In the genomic region with DNA sequence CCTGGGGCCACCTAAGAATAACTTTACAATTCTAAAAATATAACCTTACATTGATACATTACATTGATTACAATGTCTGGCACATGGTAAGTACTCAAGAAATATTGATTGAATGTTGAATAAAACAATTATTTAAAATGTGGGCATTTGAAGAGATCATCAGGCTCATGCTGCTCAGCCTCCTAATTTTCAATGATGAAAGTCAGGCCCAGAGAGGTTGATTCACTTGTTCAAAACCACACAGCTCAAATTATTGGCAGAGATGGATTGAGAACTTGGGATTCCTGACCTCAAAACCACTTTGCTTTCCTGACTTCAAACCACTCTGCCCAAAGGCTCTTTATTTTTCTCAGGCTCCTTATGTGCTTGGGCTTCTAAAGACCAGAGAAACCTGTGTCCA, we compare ENCODE assay signal across 18 cellular contexts. TPM values are rescaled to one million over a fixed set of nuclear protein-coding genes. Genes with fewer than 3 reads are reported as not detected.
"Had no signal": no experiment of that assay in that cellular context is flagged by ENCODE, and none has a peak within 500 bp of the region (broad histone marks: within the 10 kb centered on the region; RNA-seq: fewer than 3 reads in every experiment).

No MANE protein-coding gene starts in this region.

- H3K9me3 Mint-ChIP-seq: activated naive CD8-positive, alpha-beta T cell treated with anti-CD3 and anti-CD28 coated beads, Interleukin-2, amount 10 ng/mL, durations not matched to agents 7 days and 5 days; effector memory CD8-positive, alpha-beta T cell had no signal

- H3K9me3 ChIP-seq: body of pancreas, thoracic aorta, upper lobe of left lung had no signal

- H3K27ac ChIP-seq: skin epidermis, thoracic aorta, WERI-Rb-1 had no signal

- FAIRE-seq: islet of Langerhans had no signal

- DNase-seq: activated CD4-positive, alpha-beta T cell treated with anti-CD3 and anti-CD28 coated beads for 1 hour; activated CD4-positive, alpha-beta T cell treated with anti-CD3 and anti-CD28 coated beads, Interleukin-2, amount 50 U/mL, for 4 hours; activated naive CD4-positive, alpha-beta T cell; activated naive CD8-positive, alpha-beta T cell treated with anti-CD3 and anti-CD28 coated beads, Interleukin-2, amount 10 ng/mL, durations not matched to agents 7 days and 5 days; effector memory CD8-positive, alpha-beta T cell; left cardiac atrium; occipital lobe; posterior cingulate gyrus; stimulated activated CD4-positive, alpha-beta T cell treated with anti-CD3 and anti-CD28 coated beads, Interleukin-15, amount 100 ng/mL, for 24 hours; stimulated activated CD4-positive, alpha-beta T cell treated with anti-CD3 and anti-CD28 coated beads, Interleukin-2, amount 100 ng/mL, for 48 hours; T-helper 2 cell; WERI-Rb-1 had no signal

- ATAC-seq: effector memory CD8-positive, alpha-beta T cell had no signal

- H3K36me3 ChIP-seq: thoracic aorta, upper lobe of left lung, WERI-Rb-1 had no signal

- H3K4me1 Mint-ChIP-seq: activated naive CD8-positive, alpha-beta T cell treated with anti-CD3 and anti-CD28 coated beads, Interleukin-2, amount 10 ng/mL, durations not matched to agents 7 days and 5 days had no signal

- H3K27me3 ChIP-seq: body of pancreas, upper lobe of left lung had no signal

- H3K36me3 Mint-ChIP-seq: activated naive CD8-positive, alpha-beta T cell treated with anti-CD3 and anti-CD28 coated beads, Interleukin-2, amount 10 ng/mL, durations not matched to agents 7 days and 5 days had no signal

- H3K4me3 Mint-ChIP-seq: activated naive CD8-positive, alpha-beta T cell treated with anti-CD3 and anti-CD28 coated beads, Interleukin-2, amount 10 ng/mL, durations not matched to agents 7 days and 5 days; effector memory CD8-positive, alpha-beta T cell had no signal

- H3K27ac Mint-ChIP-seq: activated naive CD8-positive, alpha-beta T cell treated with anti-CD3 and anti-CD28 coated beads, Interleukin-2, amount 10 ng/mL, durations not matched to agents 7 days and 5 days; effector memory CD8-positive, alpha-beta T cell had no signal

- H3K4me3 ChIP-seq: body of pancreas, skin epidermis, thoracic aorta, upper lobe of left lung had no signal

RNA-seq across cellular contexts. Expression of gene ANKRD29, which starts 34.7 kb away (rescaled TPM):
- total RNA-seq: activated CD8-positive, alpha-beta memory T cell treated with anti-CD3 and anti-CD28 coated beads for 36 hours; activated naive CD8-positive, alpha-beta T cell treated with anti-CD3 and anti-CD28 coated beads, Interleukin-2, amount 10 ng/mL, durations not matched to agents 7 days and 5 days had no signal
